Comparison of ENCODE assay signal across 9 cellular contexts in the genomic region with DNA sequence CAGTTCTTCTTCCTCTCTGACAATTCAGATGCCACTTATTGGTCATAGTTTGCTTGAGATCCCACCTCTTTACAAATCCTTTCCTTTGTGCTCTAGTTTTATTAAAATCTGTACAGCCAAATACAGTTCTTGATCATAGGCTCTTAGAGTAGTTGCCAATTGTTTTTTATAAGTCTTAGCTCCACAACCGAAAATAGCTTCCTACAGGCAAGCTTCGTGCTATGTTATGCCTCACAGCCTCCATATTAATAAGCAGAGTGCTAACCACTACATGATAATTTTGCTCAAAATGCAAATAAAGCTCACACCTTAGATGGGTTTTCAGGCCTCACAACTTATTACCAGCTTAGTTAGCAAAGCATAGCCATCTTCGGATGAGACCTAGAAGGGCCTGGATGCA.
"Had no signal": no experiment of that assay in that cellular context is flagged by ENCODE, and none has a peak within 500 bp of the region (broad histone marks: within the 10 kb centered on the region; RNA-seq: fewer than 3 reads in every experiment).

No MANE protein-coding gene starts in this region.

- H3K27ac Mint-ChIP-seq: GM23338, HFFc6 had no signal

- H3K9me3 ChIP-seq: HAP-1 had no signal

- ATAC-seq: GM23338, HCT116 had no signal

- H3K4me3 ChIP-seq: GM23248, GM23338, HAP-1 had no signal

- H3K27ac ChIP-seq: GM23248 had no signal

- H3K4me1 ChIP-seq: HAP-1 had no signal

- DNase-seq: GM23248, GOT3, H7, H9, HCEC 1CT, HFFc6 had no signal

- H3K4me3 Mint-ChIP-seq: GM23338, H9, HFFc6 had no signal

- H3K9me3 Mint-ChIP-seq: GM23338, H9, HFFc6 had no signal

- H3K36me3 ChIP-seq: HAP-1 had no signal
